Comparison of ENCODE assay signal across 15 cellular contexts in genomic region chr14:62077676-62078261, GRCh38.
DNase-seq lines count a peak whose midpoint lies in the region; ATAC-seq and TF ChIP-seq lines count a peak whose summit lies in the region.
"Had no signal": no experiment of that assay in that cellular context is flagged by ENCODE, and none has a peak within 500 bp of the region (broad histone marks: within the 10 kb centered on the region; RNA-seq: fewer than 3 reads in every experiment).

No MANE protein-coding gene starts in this region.

- no peaks in the 10 kb centered on the region for H3K27me3 ChIP-seq in GM23338 (ENCODE audit: insufficient read depth)
- no peaks in the 10 kb centered on the region for H3K27me3 ChIP-seq in WERI-Rb-1 (ENCODE audit: insufficient read depth, low read depth, severe bottlenecking)
- H3K27me3 ChIP-seq: right lobe of liver had no signal

- H3K4me3 ChIP-seq in GM23338 (no peak overlapping the region), WERI-Rb-1 (ENCODE audit: low read depth, low read length) (no peak overlapping the region)
- H3K4me3 ChIP-seq: right lobe of liver, SK-N-MC had no signal

- no peaks in the 10 kb centered on the region for H3K27me3 Mint-ChIP-seq in GM23338 (ENCODE audit: insufficient read depth, low read depth, poor library complexity)
- H3K27me3 Mint-ChIP-seq in natural killer cell treated with Interleukin-12 subunit alpha and Interleukin-12 subunit beta and Interleukin-15 and Interleukin-18, amount 100 ng/mL, for 72 hours = peaks cover 0 to 3% of the 10 kb centered on the region in 2 donors
- H3K27me3 Mint-ChIP-seq in T-helper 2 cell treated with Interferon-gamma antibody and Interleukin-4, amounts not matched to agents 5 μg/mL and 100 μg/mL, for 36 hours (ENCODE audit: low read depth) = peaks cover 4% of the 10 kb centered on the region

- no peaks in the 10 kb centered on the region for H3F3A ChIP-seq in GM23338 (replicated peaks; ENCODE audit: low read depth)

- H3K36me3 ChIP-seq in GM23338 (ENCODE audit: insufficient read depth) (no peaks in the 10 kb centered on the region), WERI-Rb-1 (no peaks in the 10 kb centered on the region)
- H3K36me3 ChIP-seq: right lobe of liver had no signal

- H3K27ac ChIP-seq in GM23338 (ENCODE audit: low read depth) (no peak overlapping the region), WERI-Rb-1 (peak overlapping the region; percentile 51)
- H3K27ac ChIP-seq: right lobe of liver, SK-N-MC had no signal

- no peaks in the 10 kb centered on the region for H3K9me3 ChIP-seq in WERI-Rb-1 (ENCODE audit: severe bottlenecking)
- H3K9me3 ChIP-seq: right lobe of liver had no signal

- peak; percentile 38; the same call in 2 of the 3 replicates for ATAC-seq in GM23338
- peak; percentile 52 to 70 for ATAC-seq in natural killer cell treated with Interleukin-12 subunit alpha and Interleukin-12 subunit beta and Interleukin-15 and Interleukin-18, amount 100 ng/mL, for 72 hours

- TF ChIP-seq CTCF in GM10266 (IDR thresholded peaks at IDR 0.05; ENCODE audit: control insufficient read depth, insufficient read depth, low read depth, missing control alignments) (no peak), GM23338 (conservative IDR thresholded peaks at IDR 0.05; ENCODE audit: low read depth in 2 of 2) (no peak), WERI-Rb-1 (IDR thresholded peaks at IDR 0.05; ENCODE audit: low read depth, low read length) (no peak)

- no peaks in the 10 kb centered on the region for H3K4me1 ChIP-seq in GM23338 (ENCODE audit: insufficient read depth)
- H3K4me1 ChIP-seq: right lobe of liver had no signal

- H4K20me1 ChIP-seq in GM23338 (replicated peaks; ENCODE audit: insufficient read depth) = no peaks in the 10 kb centered on the region

- no peak overlapping the region for H3K4me3 Mint-ChIP-seq in GM23338
- H3K4me3 Mint-ChIP-seq in natural killer cell treated with Interleukin-12 subunit alpha and Interleukin-12 subunit beta and Interleukin-15 and Interleukin-18, amount 100 ng/mL, for 72 hours = peak overlapping the region; percentile 33
- H3K4me3 Mint-ChIP-seq in T-helper 2 cell treated with Interferon-gamma antibody and Interleukin-4, amounts not matched to agents 5 μg/mL and 100 μg/mL, for 36 hours = no peak overlapping the region
- H3K4me3 Mint-ChIP-seq: HFFc6 had no signal

- DNase-seq in GM10266 (ENCODE audit: extremely low spot score) (peak; percentile 36), GM23338 (ENCODE audit: low spot score) (no peak), WERI-Rb-1 (peak; percentile 68), UCSD-AML1 (lab: John Stamatoyannopoulos, UW; ENCODE audit: unreplicated experiment) (no peak), NCI-H2107 (lab: John Stamatoyannopoulos, UW) (no peak)
- DNase-seq in natural killer cell treated with Interleukin-12 subunit alpha and Interleukin-12 subunit beta and Interleukin-15 and Interleukin-18, amount 100 ng/mL, for 72 hours (ENCODE audit: low spot score) = no peak
- DNase-seq in T-helper 2 cell treated with Interferon-gamma antibody and Interleukin-4, amounts not matched to agents 5 μg/mL and 100 μg/mL, for 36 hours (ENCODE audit: low spot score) = no peak
- DNase-seq: aorta; HFFc6; NCI-H1092; NCI-H345; OCI-M1; right lobe of liver; stimulated activated naive CD4-positive, alpha-beta T cell treated with Interleukin-2 at 50 U/mL for 16 hours had no signal

- no peak overlapping the region for H3K27ac Mint-ChIP-seq in GM23338
- peak overlapping the region; percentile 69 to 87 for H3K27ac Mint-ChIP-seq in natural killer cell treated with Interleukin-12 subunit alpha and Interleukin-12 subunit beta and Interleukin-15 and Interleukin-18, amount 100 ng/mL, for 72 hours
- no peak overlapping the region for H3K27ac Mint-ChIP-seq in T-helper 2 cell treated with Interferon-gamma antibody and Interleukin-4, amounts not matched to agents 5 μg/mL and 100 μg/mL, for 36 hours
- H3K27ac Mint-ChIP-seq: HFFc6 had no signal

- no peaks in the 10 kb centered on the region for H3K9me3 Mint-ChIP-seq in GM23338
- no peaks in the 10 kb centered on the region for H3K9me3 Mint-ChIP-seq in natural killer cell treated with Interleukin-12 subunit alpha and Interleukin-12 subunit beta and Interleukin-15 and Interleukin-18, amount 100 ng/mL, for 72 hours
- no peaks in the 10 kb centered on the region for H3K9me3 Mint-ChIP-seq in T-helper 2 cell treated with Interferon-gamma antibody and Interleukin-4, amounts not matched to agents 5 μg/mL and 100 μg/mL, for 36 hours
- H3K9me3 Mint-ChIP-seq: HFFc6 had no signal

- H3K36me3 Mint-ChIP-seq in GM23338 (ENCODE audit: low read depth) = no peaks in the 10 kb centered on the region
- H3K36me3 Mint-ChIP-seq in natural killer cell treated with Interleukin-12 subunit alpha and Interleukin-12 subunit beta and Interleukin-15 and Interleukin-18, amount 100 ng/mL, for 72 hours = no peaks in the 10 kb centered on the region
- H3K36me3 Mint-ChIP-seq in T-helper 2 cell treated with Interferon-gamma antibody and Interleukin-4, amounts not matched to agents 5 μg/mL and 100 μg/mL, for 36 hours (ENCODE audit: low read depth) = no peaks in the 10 kb centered on the region

- no peaks in the 10 kb centered on the region for H3K79me2 ChIP-seq in GM23338 (replicated peaks; ENCODE audit: insufficient read depth)

- no peaks in the 10 kb centered on the region; the same call in 2 of the 3 replicates for H3K4me1 Mint-ChIP-seq in GM23338
- peaks cover 26 to 41% of the 10 kb centered on the region in 2 donors for H3K4me1 Mint-ChIP-seq in natural killer cell treated with Interleukin-12 subunit alpha and Interleukin-12 subunit beta and Interleukin-15 and Interleukin-18, amount 100 ng/mL, for 72 hours (ENCODE audit: low read depth in 2 of 2)
- H3K4me1 Mint-ChIP-seq in T-helper 2 cell treated with Interferon-gamma antibody and Interleukin-4, amounts not matched to agents 5 μg/mL and 100 μg/mL, for 36 hours (ENCODE audit: low read depth) = peaks cover 12% of the 10 kb centered on the region

- no peaks in the 10 kb centered on the region for H3K9me2 ChIP-seq in GM23338 (ENCODE audit: insufficient read depth)

- H2AFZ ChIP-seq in GM23338 = no peak overlapping the region

- H3K4me2 ChIP-seq in GM23338 = no peak overlapping the region

TF ChIP-seq in GM23338, 12 proteins besides CTCF, POLR2A, EP300 and RAD21:
- TF ChIP-seq ZNF331 (CRISPR knock-in tag; IDR thresholded peaks at IDR 0.05; ENCODE audit: low read depth) = no peak
- TF ChIP-seq STAT1 (IDR thresholded peaks at IDR 0.05; ENCODE audit: unreplicated experiment) = no peak
- no peak for TF ChIP-seq ETS1 (IDR thresholded peaks at IDR 0.05)

Comparison
In these comparisons a context has a peak if more than half of its experiments do, and no peak if none do; other contexts are left out.
1. DNase-seq: peak in GM10266 (single experiment) and WERI-Rb-1 (single experiment); none in GM23338 (single experiment), natural killer cell treated with Interleukin-12 subunit alpha and Interleukin-12 subunit beta and Interleukin-15 and Interleukin-18, amount 100 ng/mL, for 72 hours (single experiment), T-helper 2 cell treated with Interferon-gamma antibody and Interleukin-4, amounts not matched to agents 5 μg/mL and 100 μg/mL, for 36 hours (single experiment), UCSD-AML1 (single experiment) and NCI-H2107 (single experiment).
2. H3K27ac Mint-ChIP-seq: peak in natural killer cell treated with Interleukin-12 subunit alpha and Interleukin-12 subunit beta and Interleukin-15 and Interleukin-18, amount 100 ng/mL, for 72 hours (2 of 2); none in GM23338 (single experiment) and T-helper 2 cell treated with Interferon-gamma antibody and Interleukin-4, amounts not matched to agents 5 μg/mL and 100 μg/mL, for 36 hours (single experiment).